ENCODE assay signal across 9 cellular contexts in genomic region chr10:77801474-77802238, GRCh38.
A peak's percentile ranks its signal among the peaks of the same experiment; 100 is the strongest.
DNase-seq lines count a peak whose midpoint lies in the region; ATAC-seq and TF ChIP-seq lines count a peak whose summit lies in the region.
"Had no signal": no experiment of that assay in that cellular context is flagged by ENCODE, and none has a peak within 500 bp of the region (broad histone marks: within the 10 kb centered on the region; RNA-seq: fewer than 3 reads in every experiment).

No MANE protein-coding gene starts in this region.

- H3K9me3 ChIP-seq in thyroid gland = no peaks in the 10 kb centered on the region
- H3K9me3 ChIP-seq: testis had no signal

- ATAC-seq in GM19023 (IDR thresholded peaks at IDR 0.05; ENCODE audit: unreplicated experiment) (peak; percentile 83), HG03565 (IDR thresholded peaks at IDR 0.05; ENCODE audit: unreplicated experiment) (peak; percentile 66)
- ATAC-seq in activated naive CD4-positive, alpha-beta T cell treated with anti-CD3 and anti-CD28 coated beads, Interleukin-2, amount 50 U/mL, for 72 hours = peak; percentile 96

- no peaks in the 10 kb centered on the region for H3K36me3 Mint-ChIP-seq in activated naive CD4-positive, alpha-beta T cell treated with anti-CD3 and anti-CD28 coated beads, Interleukin-2, amount 50 U/mL, for 72 hours

- H3K27ac ChIP-seq in thyroid gland = no peak overlapping the region
- H3K27ac ChIP-seq: testis had no signal

- H3K4me3 ChIP-seq in thyroid gland (replicated peaks in 1 of 3) = no peak overlapping the region
- H3K4me3 ChIP-seq: testis had no signal

- 84 to 87% methylated on average over 14 of the region's 14 CpGs for WGBS in thyroid gland, 2 donors

- H3K27me3 ChIP-seq in thyroid gland = no peaks in the 10 kb centered on the region
- H3K27me3 ChIP-seq: testis had no signal

- intact Hi-C loops in thyroid gland (cut with DNase I) = no loop called here

- no peaks in the 10 kb centered on the region for H3K9me3 Mint-ChIP-seq in activated naive CD4-positive, alpha-beta T cell treated with anti-CD3 and anti-CD28 coated beads, Interleukin-2, amount 50 U/mL, for 72 hours

- H3K4me1 ChIP-seq in thyroid gland = no peaks in the 10 kb centered on the region
- H3K4me1 ChIP-seq: testis had no signal

- peaks cover 39 to 80% of the 10 kb centered on the region in 2 donors for H3K36me3 ChIP-seq in thyroid gland

- TF ChIP-seq POLR2A in thyroid gland (IDR thresholded peaks at IDR 0.05) (no peak), erythroblast (IDR thresholded peaks at IDR 0.05; ENCODE audit: low read length) (no peak)

- peak; percentile 46 to 60 for DNase-seq in activated naive CD4-positive, alpha-beta T cell treated with anti-CD3 and anti-CD28 coated beads, Interleukin-2, amount 50 U/mL, for 72 hours (ENCODE audit: low spot score in 2 of 2)
- peak; percentile 23 to 33 for DNase-seq in stimulated activated CD4-positive, alpha-beta T cell treated with anti-CD3 and anti-CD28 coated beads, Interleukin-2, amount 100 ng/mL, for 24 hours
- DNase-seq in NCI-H345 (lab: John Stamatoyannopoulos, UW) (no peak), thyroid gland (no peak), SKM-1 (lab: John Stamatoyannopoulos, UW; ENCODE audit: unreplicated experiment) (no peak), erythroblast (lab: John Stamatoyannopoulos, UW) (no peak)
- DNase-seq: testis had no signal

- H3K27ac Mint-ChIP-seq in activated naive CD4-positive, alpha-beta T cell treated with anti-CD3 and anti-CD28 coated beads, Interleukin-2, amount 50 U/mL, for 72 hours = peak overlapping the region; percentile 73 to 75

- no peak for TF ChIP-seq CTCF in thyroid gland (IDR thresholded peaks at IDR 0.05)

Comparison
In these comparisons a context has a peak if more than half of its experiments do, and no peak if none do; other contexts are left out.
1. DNase-seq: peak in activated naive CD4-positive, alpha-beta T cell treated with anti-CD3 and anti-CD28 coated beads, Interleukin-2, amount 50 U/mL, for 72 hours (2 of 2) and stimulated activated CD4-positive, alpha-beta T cell treated with anti-CD3 and anti-CD28 coated beads, Interleukin-2, amount 100 ng/mL, for 24 hours (2 of 2); none in NCI-H345 (single experiment), thyroid gland (0 of 2), SKM-1 (single experiment) and erythroblast (0 of 2).
2. Peak in every context shown above with its lines, with median percentiles within 50 percentile points of each other: ATAC-seq.